8 cellular contexts compared by ENCODE assay signal in genomic region chr12:121296618-121297476, GRCh38. TPM values are rescaled to one million over a fixed set of nuclear protein-coding genes. Genes with fewer than 3 reads are reported as not detected.
A peak's percentile ranks its signal among the peaks of the same experiment; 100 is the strongest.
DNase-seq lines count a peak whose midpoint lies in the region; ATAC-seq and TF ChIP-seq lines count a peak whose summit lies in the region.

Gene CAMKK2, minus strand, starts transcription at chr12:121296709. Its CDS starts 22,183 bp downstream, at chr12:121274526.

- intact Hi-C loops in activated CD4-positive, alpha-beta T cell treated with anti-CD3 and anti-CD28 coated beads for 36 hours (cut with DNase I, micrococcal nuclease): loop anchor here (1.0 to 5.0 kb wide), 17 partner anchors 37 to 781 kb away; partner anchors contain the start of genes ANAPC5 (in 2 of the 2), ACADS (in 1 of the 2), C12orf43 (in 1 of the 2) and KDM2B (in 1 of the 2)

- peak within 1 kb of the TSS; percentile 88 for H3K4me3 Mint-ChIP-seq in activated CD4-positive, alpha-beta T cell treated with anti-CD3 and anti-CD28 coated beads for 36 hours

- H3K4me3 ChIP-seq in AG10803 (ENCODE audit: low read length): peak within 1 kb of the TSS; percentile 87
- peak within 1 kb of the TSS; percentile 91 for H3K4me3 ChIP-seq in choroid plexus epithelial cell (ENCODE audit: low read depth, low read length)

- peak within 1 kb of the TSS; percentile 80 for H3K27ac Mint-ChIP-seq in activated CD4-positive, alpha-beta T cell treated with anti-CD3 and anti-CD28 coated beads for 36 hours

- ATAC-seq in GM18909 (IDR thresholded peaks at IDR 0.05; ENCODE audit: poor library complexity, unreplicated experiment): peak; percentile 68
- ATAC-seq in HG03175 (IDR thresholded peaks at IDR 0.05; ENCODE audit: unreplicated experiment): peak; percentile 74
- ATAC-seq in activated CD4-positive, alpha-beta T cell treated with anti-CD3 and anti-CD28 coated beads for 36 hours: peak; percentile 86

- no peaks in the 10 kb centered on the region for H3K9me3 Mint-ChIP-seq in activated CD4-positive, alpha-beta T cell treated with anti-CD3 and anti-CD28 coated beads for 36 hours (ENCODE audit: low read depth)

- CTCF ChIA-PET in activated CD4-positive, alpha-beta T cell treated with anti-CD3 and anti-CD28 coated beads for 36 hours (lab: Charles Lee): interaction anchor here (0.9 to 1.1 kb wide), 2 partner anchors 50 to 167 kb away, joined by 4 to 5 read pairs; no protein-coding TSS in a partner anchor

- no peak for TF ChIP-seq CTCF in AG10803 (conservative IDR thresholded peaks at IDR 0.05; ENCODE audit: low read length)
- TF ChIP-seq CTCF in choroid plexus epithelial cell (conservative IDR thresholded peaks at IDR 0.05; ENCODE audit: low read depth, low read length): peak; percentile 4

- peaks cover 20% of the 10 kb centered on the region for H3K4me1 Mint-ChIP-seq in activated CD4-positive, alpha-beta T cell treated with anti-CD3 and anti-CD28 coated beads for 36 hours

- POLR2A ChIA-PET in activated CD4-positive, alpha-beta T cell treated with anti-CD3 and anti-CD28 coated beads for 36 hours (lab: Charles Lee): interaction anchor here (1.0 kb wide), 1 partner anchor 104 kb away, joined by 5 read pairs; no protein-coding TSS in a partner anchor

- H3K36me3 Mint-ChIP-seq in activated CD4-positive, alpha-beta T cell treated with anti-CD3 and anti-CD28 coated beads for 36 hours (ENCODE audit: low read depth): peaks cover 9% of the 10 kb centered on the region

- no peaks in the 10 kb centered on the region for H3K27me3 Mint-ChIP-seq in activated CD4-positive, alpha-beta T cell treated with anti-CD3 and anti-CD28 coated beads for 36 hours

- DNase-seq in AG10803 (ENCODE audit: low read depth): peak; percentile 73
- DNase-seq in NCI-H345 treated with DMSO at 0.1 percent for 48 hours (lab: John Stamatoyannopoulos, UW; ENCODE audit: unreplicated experiment): peak; percentile 54
- peak; percentile 92 for DNase-seq in activated CD4-positive, alpha-beta T cell treated with anti-CD3 and anti-CD28 coated beads for 36 hours
- DNase-seq in choroid plexus epithelial cell (ENCODE audit: low read depth): peak; percentile 76
- DNase-seq in kidney tubule cell (ENCODE audit: low spot score): peak; percentile 89
- DNase-seq in stimulated activated CD4-positive, alpha-beta T cell treated with anti-CD3 and anti-CD28 coated beads, Interleukin-1b, Interleukin-23, amount 100 ng/mL, for 1 hour (ENCODE audit: low read depth in 2 of 2): peak; percentile 60 to 72

RNA-seq across cellular contexts. Expression of gene CAMKK2, which starts in this region (rescaled TPM):
- total RNA-seq in activated CD4-positive, alpha-beta T cell treated with anti-CD3 and anti-CD28 coated beads for 36 hours: 10 to 100 TPM; 24.2 to 30.3 TPM

Comparison
In these comparisons a context has a peak if more than half of its experiments do, and no peak if none do; other contexts are left out.
1. Peak in every context shown above with its lines: DNase-seq, ATAC-seq and H3K4me3 ChIP-seq.